Comparison of ENCODE assay signal across 16 cellular contexts in genomic region chr15:92503889-92504288, GRCh38.
DNase-seq lines count a peak whose midpoint lies in the region; ATAC-seq and TF ChIP-seq lines count a peak whose summit lies in the region.
"Had no signal": no experiment of that assay in that cellular context is flagged by ENCODE, and none has a peak within 500 bp of the region (broad histone marks: within the 10 kb centered on the region; RNA-seq: fewer than 3 reads in every experiment).

No MANE protein-coding gene starts in this region.

- H3K4me1 ChIP-seq in A673 (ENCODE audit: insufficient read depth, low read length, poor library complexity, severe bottlenecking) (no peaks in the 10 kb centered on the region), endodermal cell (ENCODE audit: control insufficient read depth, insufficient read depth, low read length) (peaks cover 7% of the 10 kb centered on the region), mesenchymal stem cell (ENCODE audit: control insufficient read depth, insufficient read depth, low read depth, low read length) (no peaks in the 10 kb centered on the region), GM23248 (ENCODE audit: insufficient read depth) (no peaks in the 10 kb centered on the region)

- no peak overlapping the region for H2BK5ac ChIP-seq in mesenchymal stem cell (ENCODE audit: low read depth, low read length, poor library complexity, severe bottlenecking)

- peak overlapping the region; percentile 26 for H3K27ac Mint-ChIP-seq in endodermal cell
- peak overlapping the region; percentile 44 for H3K27ac Mint-ChIP-seq in nephron progenitor cell
- no peak overlapping the region for H3K27ac Mint-ChIP-seq in effector memory CD8-positive, alpha-beta T cell
- H3K27ac Mint-ChIP-seq: B cell; CD8-positive, alpha-beta T cell had no signal

- no peak overlapping the region for H3K4ac ChIP-seq in mesenchymal stem cell (ENCODE audit: low read depth in 1 of 2, low read length in 2 of 2)

- no peaks in the 10 kb centered on the region for H3K79me2 ChIP-seq in GM23248 (ENCODE audit: insufficient read depth)

- H3K36me3 ChIP-seq in A673 (ENCODE audit: insufficient read depth, low read length, poor library complexity, severe bottlenecking) = no peaks in the 10 kb centered on the region
- no peaks in the 10 kb centered on the region for H3K36me3 ChIP-seq in H7 (replicated peaks; ENCODE audit: control insufficient read depth, insufficient read depth, low read length)
- no peaks in the 10 kb centered on the region for H3K36me3 ChIP-seq in endodermal cell (ENCODE audit: control insufficient read depth, insufficient read depth, low read length)
- H3K36me3 ChIP-seq in mesenchymal stem cell (ENCODE audit: control insufficient read depth in 1 of 2, insufficient read depth in 2 of 2, low read depth in 1 of 2, low read length in 2 of 2) = no peaks in the 10 kb centered on the region
- no peaks in the 10 kb centered on the region for H3K36me3 ChIP-seq in GM23248 (ENCODE audit: low read depth)
- H3K36me3 ChIP-seq: BLaER1 treated with 17β-estradiol and CSF1 and Interleukin-3, amounts not matched to agents 10 nM and 100 nM; HAP-1 had no signal

- no peaks in the 10 kb centered on the region for H3K9me3 ChIP-seq in A673 (ENCODE audit: low read depth, low read length, poor library complexity, severe bottlenecking)
- H3K9me3 ChIP-seq in endodermal cell (ENCODE audit: control insufficient read depth, low read length) = peaks cover 25% of the 10 kb centered on the region
- peaks cover 4% of the 10 kb centered on the region for H3K9me3 ChIP-seq in mesenchymal stem cell (ENCODE audit: control insufficient read depth, low read length)
- H3K9me3 ChIP-seq in GM23248 (ENCODE audit: low read depth) = no peaks in the 10 kb centered on the region

- no peak overlapping the region for H3K23ac ChIP-seq in mesenchymal stem cell (ENCODE audit: low read length in 2 of 2)

- TF ChIP-seq CTCF in A673 (conservative IDR thresholded peaks at IDR 0.05; ENCODE audit: low read depth, low read length) (no peak), endodermal cell (conservative IDR thresholded peaks at IDR 0.05) (no peak), nephron progenitor cell (IDR thresholded peaks at IDR 0.05) (no peak), dorsolateral prefrontal cortex (IDR thresholded peaks at IDR 0.05 in 54 of 56, conservative IDR thresholded peaks at IDR 0.05 in 2 of 56; ENCODE audit: low read depth in 1 of 56, partially characterized antibody in 56 of 56) (no peak)

- 51% methylated on average over 3 of the region's 4 CpGs; no CpG with 5 or more reads in 1 of the 2 experiments for WGBS in endodermal cell (ENCODE audit: insufficient coverage in 1 of 2, insufficient read length in 1 of 2), 2 experiments
- no CpG with 5 or more reads among the region's 4 CpGs for WGBS in mesenchymal stem cell
- WGBS in GM23248 (ENCODE audit: low coverage in 1 of 2, low lambda C conversion rate in 2 of 2, missing lambda C conversion rate in 2 of 2), 2 experiments = 10 to 15% methylated on average over 4 of the region's 4 CpGs

- POLR2A ChIA-PET in A673 (lab: Charles Lee; ENCODE audit: low non-redundant PET) = no interaction called here

- no peaks in the 10 kb centered on the region for H3K9me2 ChIP-seq in GM23248 (ENCODE audit: insufficient read depth)

- H3K14ac ChIP-seq in mesenchymal stem cell (ENCODE audit: low read length in 2 of 2) = no peak overlapping the region

- H3K9me3 Mint-ChIP-seq in endodermal cell (peaks cover 26% of the 10 kb centered on the region), nephron progenitor cell (peaks cover 9% of the 10 kb centered on the region)
- no peaks in the 10 kb centered on the region for H3K9me3 Mint-ChIP-seq in effector memory CD8-positive, alpha-beta T cell

- BruUV-seq in A673 (replicated peaks; lab: Mats Ljungman, UMichigan) = no TSS peak

- H3K27me3 Mint-ChIP-seq in endodermal cell (ENCODE audit: insufficient read depth) (peaks cover 6% of the 10 kb centered on the region), nephron progenitor cell (ENCODE audit: low read depth, poor library complexity) (no peaks in the 10 kb centered on the region)
- peaks cover 45 to 49% of the 10 kb centered on the region in 2 donors for H3K27me3 Mint-ChIP-seq in effector memory CD8-positive, alpha-beta T cell

- H3K9ac ChIP-seq in endodermal cell (ENCODE audit: extremely low read depth, low read length, poor library complexity, severe bottlenecking) (no peak overlapping the region), mesenchymal stem cell (ENCODE audit: low read length) (no peak overlapping the region), GM23248 (no peak overlapping the region)
- H3K9ac ChIP-seq: BLaER1 treated with 17β-estradiol and CSF1 and Interleukin-3, amounts not matched to agents 10 nM and 100 nM had no signal

- H3K27ac ChIP-seq in A673 (ENCODE audit: low read depth, low read length, poor library complexity, severe bottlenecking) = no peak overlapping the region
- no peak overlapping the region for H3K27ac ChIP-seq in endodermal cell (ENCODE audit: low read depth, low read length)
- no peak overlapping the region for H3K27ac ChIP-seq in mesenchymal stem cell (ENCODE audit: low read length, poor library complexity, severe bottlenecking)
- no peak overlapping the region for H3K27ac ChIP-seq in dorsolateral prefrontal cortex
- no peak overlapping the region for H3K27ac ChIP-seq in GM23248
- H3K27ac ChIP-seq: BLaER1 treated with 17β-estradiol and CSF1 and Interleukin-3, amounts not matched to agents 10 nM and 100 nM had no signal

- no peaks in the 10 kb centered on the region for H4K20me1 ChIP-seq in GM23248 (ENCODE audit: insufficient read depth)
- H4K20me1 ChIP-seq: BLaER1 treated with 17β-estradiol and CSF1 and Interleukin-3, amounts not matched to agents 10 nM and 100 nM had no signal

- H3K4me3 ChIP-seq in A673 (ENCODE audit: low read depth, low read length, poor library complexity, severe bottlenecking) (no peak overlapping the region), H7 (ENCODE audit: insufficient read depth, low read depth, low read length) (no peak overlapping the region), endodermal cell (ENCODE audit: low read length) (no peak overlapping the region), mesenchymal stem cell (ENCODE audit: insufficient read depth in 1 of 2, low read depth in 1 of 2, low read length in 2 of 2) (no peak overlapping the region), dorsolateral prefrontal cortex (no peak overlapping the region), GM23248 (no peak overlapping the region)
- H3K4me3 ChIP-seq: BLaER1 treated with 17β-estradiol and CSF1 and Interleukin-3, amounts not matched to agents 10 nM and 100 nM; GM12878; HAP-1 had no signal

- H3K4me3 Mint-ChIP-seq in endodermal cell = no peak overlapping the region
- no peak overlapping the region for H3K4me3 Mint-ChIP-seq in nephron progenitor cell
- H3K4me3 Mint-ChIP-seq in effector memory CD8-positive, alpha-beta T cell = no peak overlapping the region
- H3K4me3 Mint-ChIP-seq: B cell; CD8-positive, alpha-beta T cell had no signal

- no peaks in the 10 kb centered on the region for H3F3A ChIP-seq in GM23248 (ENCODE audit: insufficient read depth)

- H3K36me3 Mint-ChIP-seq in endodermal cell (ENCODE audit: low read depth) (peaks cover 5% of the 10 kb centered on the region), nephron progenitor cell (ENCODE audit: low read depth) (peaks cover 5% of the 10 kb centered on the region)
- H3K36me3 Mint-ChIP-seq in effector memory CD8-positive, alpha-beta T cell (ENCODE audit: insufficient read depth) = no peaks in the 10 kb centered on the region
- H3K36me3 Mint-ChIP-seq: CD8-positive, alpha-beta T cell had no signal

- H3K4me2 ChIP-seq in mesenchymal stem cell (ENCODE audit: low read length, poor library complexity, severe bottlenecking) (no peak overlapping the region), GM23248 (ENCODE audit: unreplicated experiment) (no peak overlapping the region)
- H3K4me2 ChIP-seq: BLaER1 treated with 17β-estradiol and CSF1 and Interleukin-3, amounts not matched to agents 10 nM and 100 nM had no signal

- no peak for ATAC-seq in effector memory CD8-positive, alpha-beta T cell (replicated peaks)
- ATAC-seq: CD8-positive, alpha-beta T cell; GM12878 had no signal

- H2AFZ ChIP-seq in mesenchymal stem cell (ENCODE audit: low read depth, low read length) (no peak overlapping the region), GM23248 (no peak overlapping the region)

- H3K79me1 ChIP-seq in mesenchymal stem cell (replicated peaks; ENCODE audit: low read length, poor library complexity, severe bottlenecking) = no peaks in the 10 kb centered on the region

- in situ Hi-C loops in GM23248 (cut with MboI) = no loop called here

- no peak overlapping the region for H2BK120ac ChIP-seq in mesenchymal stem cell (ENCODE audit: low read depth, low read length)

- no peak overlapping the region for H2BK12ac ChIP-seq in mesenchymal stem cell (ENCODE audit: low read length in 2 of 2)

- intact Hi-C loops in A673 (cut with micrococcal nuclease; ENCODE audit: unreplicated experiment) = no loop called here
- intact Hi-C loops in dorsolateral prefrontal cortex (cut with DNase I) = no loop called here

- no peaks in the 10 kb centered on the region for H3K27me3 ChIP-seq in A673 (replicated peaks; ENCODE audit: insufficient read depth, low read depth, low read length, poor library complexity)
- H3K27me3 ChIP-seq in H7 (ENCODE audit: control insufficient read depth, insufficient read depth, low read length) = no peaks in the 10 kb centered on the region
- no peaks in the 10 kb centered on the region for H3K27me3 ChIP-seq in endodermal cell (ENCODE audit: control insufficient read depth, insufficient read depth, low read length, poor library complexity, severe bottlenecking)
- peaks cover 0 to 34% of the 10 kb centered on the region in 2 experiments for H3K27me3 ChIP-seq in mesenchymal stem cell (ENCODE audit: control insufficient read depth in 1 of 2, insufficient read depth in 1 of 2, low read length in 2 of 2)
- H3K27me3 ChIP-seq in dorsolateral prefrontal cortex = peaks cover 0 to 16% (median 0%) of the 10 kb centered on the region in 45 donors
- no peaks in the 10 kb centered on the region; the same call in 1 of the 2 replicates for H3K27me3 ChIP-seq in GM23248 (replicated peaks; ENCODE audit: insufficient read depth)
- H3K27me3 ChIP-seq: BLaER1 treated with 17β-estradiol and CSF1 and Interleukin-3, amounts not matched to agents 10 nM and 100 nM had no signal

- H4K8ac ChIP-seq in mesenchymal stem cell (ENCODE audit: low read length) = no peak overlapping the region

- H4K91ac ChIP-seq in mesenchymal stem cell (ENCODE audit: low read length) = no peak overlapping the region

- no peak overlapping the region for H2BK15ac ChIP-seq in mesenchymal stem cell (ENCODE audit: low read depth, poor library complexity, severe bottlenecking)

- H3K4me1 Mint-ChIP-seq in endodermal cell (peaks cover 29% of the 10 kb centered on the region), nephron progenitor cell (peaks cover 9% of the 10 kb centered on the region)
- no peaks in the 10 kb centered on the region for H3K4me1 Mint-ChIP-seq in effector memory CD8-positive, alpha-beta T cell (ENCODE audit: low read depth in 2 of 2)
- H3K4me1 Mint-ChIP-seq: B cell had no signal

- CTCF ChIA-PET in A673 (lab: Charles Lee) = no interaction called here

- DNase-seq in A673 (ENCODE audit: low spot score) (peak; percentile 12), H7 (peak; percentile 31), endodermal cell (peak; percentile 61), nephron progenitor cell (no peak), mesenchymal stem cell (no peak), dorsolateral prefrontal cortex (no peak), GM23248 (no peak)
- no peak for DNase-seq in effector memory CD8-positive, alpha-beta T cell
- DNase-seq: 8988T; Calu3; CD8-positive, alpha-beta T cell; DMS79 treated with DMSO at 0.1 percent for 48 hours had no signal

- no peak overlapping the region for H2AK5ac ChIP-seq in mesenchymal stem cell (ENCODE audit: low read length, severe bottlenecking)

- H3K18ac ChIP-seq in mesenchymal stem cell (ENCODE audit: low read depth in 1 of 2, low read length in 2 of 2) = no peak overlapping the region

Comparison
In these comparisons a context has a peak if more than half of its experiments do, and no peak if none do; other contexts are left out.
1. DNase-seq: peak in A673 (single experiment), H7 (single experiment) and endodermal cell (single experiment); none in nephron progenitor cell (single experiment), mesenchymal stem cell (single experiment), dorsolateral prefrontal cortex (0 of 10), GM23248 (single experiment) and effector memory CD8-positive, alpha-beta T cell (0 of 3).
2. H3K27ac Mint-ChIP-seq: peak in endodermal cell (single experiment) and nephron progenitor cell (single experiment); none in effector memory CD8-positive, alpha-beta T cell (0 of 2).